ENCODE assay signal across 8 cellular contexts in genomic region chr6:24666616-24667377, GRCh38. TPM values are rescaled to one million over a fixed set of nuclear protein-coding genes. Genes with fewer than 3 reads are reported as not detected.
DNase-seq lines count a peak whose midpoint lies in the region; ATAC-seq and TF ChIP-seq lines count a peak whose summit lies in the region.

ACOT13 (plus strand) TSS chr6:24667077; CDS start chr6:24667264, 187 bp downstream.
TDP2 (minus strand) TSS chr6:24666899; CDS start chr6:24666862, 37 bp downstream.

- DNase-seq in Daoy (ENCODE audit: low read depth) (peak; percentile 99), Karpas-422 (peak; percentile 99), RKO (ENCODE audit: low spot score) (peak; percentile 95), fibroblast of mammary gland (ENCODE audit: low read depth) (peak; percentile 95), natural killer cell (peak; percentile 92)
- DNase-seq in activated T-helper 1 cell treated with anti-CD3 and anti-CD28 coated beads, Interleukin-12 subunit alpha, Interleukin-12 subunit beta, Interleukin-2, Interleukin-4 antibody, amounts not matched to agents 30 ng/mL and 10 ng/mL and 1 ng/mL, durations not matched to agents 14 hours and 24 hours and 36 hours (ENCODE audit: low spot score) = peak; percentile 97
- peak; percentile 95 for DNase-seq in stimulated activated naive CD4-positive, alpha-beta T cell treated with Interleukin-2 at 50 U/mL for 16 hours (lab: John Stamatoyannopoulos, UW)

- no peaks in the 10 kb centered on the region for H4K20me1 ChIP-seq in Karpas-422 (ENCODE audit: insufficient read depth, low read depth, low read length)

- peak within 1 kb of the TSS; percentile 74 for H3K27ac ChIP-seq in Karpas-422 (ENCODE audit: low read length)

- H3K4me1 Mint-ChIP-seq in activated T-helper 1 cell treated with anti-CD3 and anti-CD28 coated beads, Interleukin-12 subunit alpha, Interleukin-12 subunit beta, Interleukin-2, Interleukin-4 antibody, amounts not matched to agents 30 ng/mL and 10 ng/mL and 1 ng/mL, durations not matched to agents 14 hours and 24 hours and 36 hours (ENCODE audit: low read depth) = peaks cover 61% of the 10 kb centered on the region
- peaks cover 61 to 65% of the 10 kb centered on the region in 2 donors for H3K4me1 Mint-ChIP-seq in natural killer cell

- H3K4me3 Mint-ChIP-seq in activated T-helper 1 cell treated with anti-CD3 and anti-CD28 coated beads, Interleukin-12 subunit alpha, Interleukin-12 subunit beta, Interleukin-2, Interleukin-4 antibody, amounts not matched to agents 30 ng/mL and 10 ng/mL and 1 ng/mL, durations not matched to agents 14 hours and 24 hours and 36 hours = peak within 1 kb of the TSS; percentile 92
- H3K4me3 Mint-ChIP-seq in natural killer cell = peak within 1 kb of the TSS; percentile 98

- peaks cover 20% of the 10 kb centered on the region for H3K9me3 Mint-ChIP-seq in activated T-helper 1 cell treated with anti-CD3 and anti-CD28 coated beads, Interleukin-12 subunit alpha, Interleukin-12 subunit beta, Interleukin-2, Interleukin-4 antibody, amounts not matched to agents 30 ng/mL and 10 ng/mL and 1 ng/mL, durations not matched to agents 14 hours and 24 hours and 36 hours
- H3K9me3 Mint-ChIP-seq in natural killer cell = no peaks in the 10 kb centered on the region

- H3K36me3 ChIP-seq in Karpas-422 (ENCODE audit: insufficient read depth, low read length) = peaks cover 27% of the 10 kb centered on the region

- H3K27me3 Mint-ChIP-seq in activated T-helper 1 cell treated with anti-CD3 and anti-CD28 coated beads, Interleukin-12 subunit alpha, Interleukin-12 subunit beta, Interleukin-2, Interleukin-4 antibody, amounts not matched to agents 30 ng/mL and 10 ng/mL and 1 ng/mL, durations not matched to agents 14 hours and 24 hours and 36 hours (ENCODE audit: insufficient read depth) = no peaks in the 10 kb centered on the region
- H3K27me3 Mint-ChIP-seq in natural killer cell (ENCODE audit: low read depth in 2 of 2) = no peaks in the 10 kb centered on the region

- no peaks in the 10 kb centered on the region for H3K27me3 ChIP-seq in Karpas-422 (ENCODE audit: low read length)

- TF ChIP-seq CTCF in fibroblast of mammary gland (conservative IDR thresholded peaks at IDR 0.05; ENCODE audit: control insufficient read depth, insufficient read depth, low read depth, low read length) = peak; percentile 52
- TF ChIP-seq CTCF in natural killer cell (IDR thresholded peaks at IDR 0.05) = peak; percentile 55

- H3K4me3 ChIP-seq in Karpas-422 (ENCODE audit: low read length) (peak within 1 kb of the TSS; percentile 93), fibroblast of mammary gland (ENCODE audit: control insufficient read depth, low read depth, low read length) (peak within 1 kb of the TSS; percentile 99)

- H3K4me2 ChIP-seq in Karpas-422 (ENCODE audit: low read depth, low read length, poor library complexity, severe bottlenecking) = peak within 1 kb of the TSS; percentile 87

- peaks cover 29% of the 10 kb centered on the region for H3K4me1 ChIP-seq in Karpas-422 (ENCODE audit: low read length)

- peaks cover 36% of the 10 kb centered on the region for H3K36me3 Mint-ChIP-seq in activated T-helper 1 cell treated with anti-CD3 and anti-CD28 coated beads, Interleukin-12 subunit alpha, Interleukin-12 subunit beta, Interleukin-2, Interleukin-4 antibody, amounts not matched to agents 30 ng/mL and 10 ng/mL and 1 ng/mL, durations not matched to agents 14 hours and 24 hours and 36 hours (ENCODE audit: low read depth)
- no peaks in the 10 kb centered on the region for H3K36me3 Mint-ChIP-seq in natural killer cell

- H3K9ac ChIP-seq in Karpas-422 (ENCODE audit: low read length) = peak within 1 kb of the TSS; percentile 96

- peak within 1 kb of the TSS; percentile 85 for H2AFZ ChIP-seq in Karpas-422 (ENCODE audit: low read length)

- H3K9me3 ChIP-seq in Karpas-422 (ENCODE audit: low read length) = peaks cover 4% of the 10 kb centered on the region; the same call in 1 of the 2 replicates

- no peaks in the 10 kb centered on the region for H3K9me2 ChIP-seq in Karpas-422 (replicated peaks; ENCODE audit: insufficient read depth, low read length)

- peaks cover 64% of the 10 kb centered on the region for H3K79me2 ChIP-seq in Karpas-422 (ENCODE audit: low read length)

- H3K27ac Mint-ChIP-seq in activated T-helper 1 cell treated with anti-CD3 and anti-CD28 coated beads, Interleukin-12 subunit alpha, Interleukin-12 subunit beta, Interleukin-2, Interleukin-4 antibody, amounts not matched to agents 30 ng/mL and 10 ng/mL and 1 ng/mL, durations not matched to agents 14 hours and 24 hours and 36 hours = peak within 1 kb of the TSS; percentile 99
- peak within 1 kb of the TSS; percentile 96 to 98 for H3K27ac Mint-ChIP-seq in natural killer cell

- peak; percentile 95 for ATAC-seq in GM21825 (IDR thresholded peaks at IDR 0.05; ENCODE audit: unreplicated experiment)
- ATAC-seq in natural killer cell = peak; percentile 90 to 97 (median 93)

- intact Hi-C loops in activated T-helper 1 cell treated with anti-CD3 and anti-CD28 coated beads, Interleukin-12 subunit alpha, Interleukin-12 subunit beta, Interleukin-2, Interleukin-4 antibody, amounts not matched to agents 30 ng/mL and 10 ng/mL and 1 ng/mL, durations not matched to agents 14 hours and 24 hours and 36 hours (cut with micrococcal nuclease) = loop anchor here (1.0 to 2.0 kb wide), 6 partner anchors 20 to 172 kb away; partner anchors contain the start of genes ALDH5A1 and KIAA0319
- intact Hi-C loops in natural killer cell (cut with micrococcal nuclease) = loop anchor here (1.0 to 10.0 kb wide), 3 partner anchors 21 to 108 kb away; partner anchors contain the start of genes C6orf62 and GMNN

RNA-seq across cellular contexts. Expression of gene ACOT13, which starts in this region (rescaled TPM):
- 9.7 and 11.0 TPM in 2 replicates for total RNA-seq in Daoy (2014; rRNA removed; shearing (Covaris generic))
- 9.4 and 15.7 TPM in 2 replicates for total RNA-seq in Karpas-422 (2014; rRNA removed; shearing (Covaris generic); ENCODE audit: low replicate concordance)
- total RNA-seq in activated T-helper 1 cell treated with anti-CD3 and anti-CD28 coated beads, Interleukin-12 subunit alpha, Interleukin-12 subunit beta, Interleukin-2, Interleukin-4 antibody, amounts not matched to agents 30 ng/mL and 10 ng/mL and 1 ng/mL, durations not matched to agents 14 hours and 24 hours and 36 hours = 27.0 and 27.4 TPM in 2 replicates
- total RNA-seq in natural killer cell = 1 to 10 TPM; 3.2 to 4.3 (median 4.2) TPM

RNA-seq across cellular contexts. Expression of gene TDP2, which starts in this region (rescaled TPM):
- 25.3 and 30.1 TPM in 2 replicates for total RNA-seq in Daoy (2014; rRNA removed; shearing (Covaris generic))
- 30.1 and 49.3 TPM in 2 replicates for total RNA-seq in Karpas-422 (2014; rRNA removed; shearing (Covaris generic); ENCODE audit: low replicate concordance)
- total RNA-seq in activated T-helper 1 cell treated with anti-CD3 and anti-CD28 coated beads, Interleukin-12 subunit alpha, Interleukin-12 subunit beta, Interleukin-2, Interleukin-4 antibody, amounts not matched to agents 30 ng/mL and 10 ng/mL and 1 ng/mL, durations not matched to agents 14 hours and 24 hours and 36 hours = 46.1 and 47.4 TPM in 2 replicates
- total RNA-seq in natural killer cell = 10 to 100 TPM; 43.2 to 51.9 (median 49.5) TPM

Comparison
In these comparisons a context has a peak if more than half of its experiments do, and no peak if none do; other contexts are left out.
1. Peak in every context shown above with its lines: DNase-seq, ATAC-seq, H3K4me3 ChIP-seq and H3K27ac ChIP-seq.